8 cellular contexts compared by ENCODE assay signal in genomic region chr17:58351182-58351581, GRCh38. TPM values are rescaled to one million over a fixed set of nuclear protein-coding genes. Genes with fewer than 3 reads are reported as not detected.
DNase-seq lines count a peak whose midpoint lies in the region; ATAC-seq and TF ChIP-seq lines count a peak whose summit lies in the region.

No MANE protein-coding gene starts in this region.

- H3K27ac Mint-ChIP-seq in CD8-positive, alpha-beta memory T cell = peak overlapping the region; percentile 66 to 100 (median 98)
- H3K27ac Mint-ChIP-seq in osteocyte (ENCODE audit: unreplicated experiment) = peak overlapping the region; percentile 97

- peaks cover 49% of the 10 kb centered on the region for H3K4me1 ChIP-seq in CD8-positive, alpha-beta memory T cell (ENCODE audit: insufficient read depth, low read length)
- H3K4me1 ChIP-seq in OCI-LY7 (ENCODE audit: insufficient read depth, low read length, poor library complexity, severe bottlenecking) = peaks cover 40% of the 10 kb centered on the region

- peak overlapping the region; percentile 71 for H3K4me2 ChIP-seq in OCI-LY7 (ENCODE audit: low read length)

- no peaks in the 10 kb centered on the region for H3K9me3 ChIP-seq in CD8-positive, alpha-beta memory T cell (ENCODE audit: low read length)
- H3K9me3 ChIP-seq in OCI-LY7 (ENCODE audit: low read length) = no peaks in the 10 kb centered on the region

- H3K9me3 Mint-ChIP-seq in CD8-positive, alpha-beta memory T cell = no peaks in the 10 kb centered on the region
- H3K9me3 Mint-ChIP-seq in osteocyte (ENCODE audit: unreplicated experiment) = no peaks in the 10 kb centered on the region

- H3K36me3 Mint-ChIP-seq in CD8-positive, alpha-beta memory T cell = peaks cover 18 to 70% (median 24%) of the 10 kb centered on the region in 3 donors
- peaks cover 39% of the 10 kb centered on the region for H3K36me3 Mint-ChIP-seq in osteocyte (ENCODE audit: unreplicated experiment)

- H3K4me3 ChIP-seq in CD8-positive, alpha-beta memory T cell (ENCODE audit: low read length) = peak overlapping the region; percentile 98
- H3K4me3 ChIP-seq in OCI-LY7 (ENCODE audit: low read depth, low read length, poor library complexity, severe bottlenecking) (peak overlapping the region; percentile 79), epithelial cell of esophagus (ENCODE audit: low read length) (peak overlapping the region; percentile 99)

- no peak for DNase-seq in CD8-positive, alpha-beta memory T cell
- DNase-seq in OCI-LY7 (ENCODE audit: low spot score) (no peak), epithelial cell of esophagus (ENCODE audit: low read depth) (no peak), osteocyte (ENCODE audit: extremely low spot score, unreplicated experiment) (no peak), 8988T (no peak), EL (no peak), NK-92 (lab: John Stamatoyannopoulos, UW; ENCODE audit: unreplicated experiment) (no peak)

- TF ChIP-seq CTCF in OCI-LY7 (conservative IDR thresholded peaks at IDR 0.05; ENCODE audit: low read length) (no peak), epithelial cell of esophagus (IDR thresholded peaks at IDR 0.05; ENCODE audit: insufficient read depth, low read depth, low read length, missing control alignments) (no peak), osteocyte (IDR thresholded peaks at IDR 0.05) (no peak)

- ATAC-seq in GM21528 (IDR thresholded peaks at IDR 0.05; ENCODE audit: low FRiP score, unreplicated experiment) = no peak

- no peaks in the 10 kb centered on the region for H3K27me3 ChIP-seq in CD8-positive, alpha-beta memory T cell (ENCODE audit: insufficient read depth, low read length, poor library complexity, severe bottlenecking)

- H3K4me3 Mint-ChIP-seq in CD8-positive, alpha-beta memory T cell = peak overlapping the region; percentile 95 to 100 (median 99)
- peak overlapping the region; percentile 100 for H3K4me3 Mint-ChIP-seq in osteocyte (ENCODE audit: unreplicated experiment)

- H3K27ac ChIP-seq in CD8-positive, alpha-beta memory T cell (ENCODE audit: low read depth, low read length) = peak overlapping the region; percentile 93
- peak overlapping the region; percentile 49 for H3K27ac ChIP-seq in OCI-LY7 (ENCODE audit: low read depth, low read length, poor library complexity, severe bottlenecking)

- H3K9me2 ChIP-seq in OCI-LY7 (ENCODE audit: insufficient read depth, low read length) = no peaks in the 10 kb centered on the region

- H2AFZ ChIP-seq in OCI-LY7 (ENCODE audit: low read length) = no peak overlapping the region

- H3K27me3 Mint-ChIP-seq in CD8-positive, alpha-beta memory T cell = no peaks in the 10 kb centered on the region
- no peaks in the 10 kb centered on the region for H3K27me3 Mint-ChIP-seq in osteocyte (ENCODE audit: unreplicated experiment)

- intact Hi-C loops in OCI-LY7 (cut with micrococcal nuclease; ENCODE audit: unreplicated experiment) = no loop called here

- POLR2A ChIA-PET in CD8-positive, alpha-beta memory T cell (lab: Charles Lee) = interaction anchor here (0.6 to 7.0 kb wide), 11 partner anchors 13 to 1293 kb away, joined by 4 to 108 read pairs (median 13); partner anchors contain the start of genes HSF5, RNF43 and TSPOAP1
- POLR2A ChIA-PET in OCI-LY7 (lab: Charles Lee) = interaction anchor here (0.7 to 4.5 kb wide), 8 partner anchors 7 to 69 kb away, joined by 3 to 37 read pairs (median 10); partner anchors contain the start of gene RNF43

- peaks cover 37% of the 10 kb centered on the region for H3K36me3 ChIP-seq in CD8-positive, alpha-beta memory T cell (ENCODE audit: insufficient read depth, low read length)
- H3K36me3 ChIP-seq in OCI-LY7 (ENCODE audit: insufficient read depth, low read length) = peaks cover 47% of the 10 kb centered on the region

- BruUV-seq in OCI-LY7 (replicated peaks; lab: Mats Ljungman, UMichigan) = TSS peak; percentile 58

- peaks cover 56% of the 10 kb centered on the region; the same call in 1 of the 2 replicates for H3K79me2 ChIP-seq in OCI-LY7 (ENCODE audit: insufficient read depth, low read depth, low read length)

- peaks cover 12% of the 10 kb centered on the region; the same call in 1 of the 2 replicates for H4K20me1 ChIP-seq in OCI-LY7 (ENCODE audit: insufficient read depth, low read length)

- CTCF ChIA-PET in CD8-positive, alpha-beta memory T cell (lab: Charles Lee) = interaction anchor here (0.8 to 8.7 kb wide), 9 partner anchors 12 to 643 kb away, joined by 3 to 97 read pairs (median 6); partner anchors contain the start of gene RNF43
- CTCF ChIA-PET in OCI-LY7 (lab: Charles Lee; ENCODE audit: unreplicated experiment) = interaction anchor here (0.6 to 1.1 kb wide), 2 partner anchors 34 to 67 kb away, joined by 3 to 7 read pairs; no protein-coding TSS in a partner anchor

- peaks cover 43 to 77% (median 70%) of the 10 kb centered on the region in 3 donors for H3K4me1 Mint-ChIP-seq in CD8-positive, alpha-beta memory T cell
- peaks cover 24% of the 10 kb centered on the region for H3K4me1 Mint-ChIP-seq in osteocyte (ENCODE audit: unreplicated experiment)

RNA-seq across cellular contexts. Expression of gene SUPT4H1, which starts 0.8 kb away (rescaled TPM):
- total RNA-seq in CD8-positive, alpha-beta memory T cell = 100 to 1,000 TPM; 145 to 149 TPM
- 97.5 TPM for polyA plus RNA-seq in CD8-positive, alpha-beta memory T cell
- 41.1 and 56.5 TPM in 2 replicates for total RNA-seq in OCI-LY7 (2014; rRNA removed; shearing (Covaris generic))
- total RNA-seq in OCI-LY7 (2022) = 65.5 and 78.4 TPM in 2 replicates
- 77.0 and 80.6 TPM in 2 replicates for total RNA-seq in osteocyte

RNA-seq across cellular contexts. Expression of gene TSPOAP1, which starts 22.6 kb away (rescaled TPM):
- total RNA-seq in CD8-positive, alpha-beta memory T cell = 10 to 100 TPM; 14.4 to 15.0 TPM
- 4.0 TPM for polyA plus RNA-seq in CD8-positive, alpha-beta memory T cell
- total RNA-seq in OCI-LY7 (2014; rRNA removed; shearing (Covaris generic)) = 24.0 TPM in 2 replicates
- 50.6 and 54.4 TPM in 2 replicates for total RNA-seq in OCI-LY7 (2022)
- 0.05 TPM in 1 of 2 replicates, not detected in the other for total RNA-seq in osteocyte

Comparison
In these comparisons a context has a peak if more than half of its experiments do, and no peak if none do; other contexts are left out.
1. RNA of gene TSPOAP1, which starts 22.6 kb away (total RNA-seq): 24.0 to 54.4 TPM in OCI-LY7 and 14.4 to 15.0 TPM in CD8-positive, alpha-beta memory T cell; 0.05 TPM in osteocyte; every median in the first group is over 10 times any median in the second.
2. Peak in every context shown above with its lines, with median percentiles within 50 percentile points of each other: H3K4me3 ChIP-seq.